ENCODE assay signal across 1 cellular context in genomic region chr18:6449213-6449612, GRCh38.
TF ChIP-seq lines count a peak whose summit lies in the region.

No MANE protein-coding gene starts in this region.

TF ChIP-seq in HepG2, 621 proteins besides CTCF, POLR2A, EP300 and RAD21 (continued from another document):
- TF ChIP-seq ZNF784 (CRISPR knock-in tag; IDR thresholded peaks at IDR 0.05; ENCODE audit: borderline replicate concordance) (no peak), HNRNPK (IDR thresholded peaks at IDR 0.05; ENCODE audit: low read depth, low read length, poor library complexity, severe bottlenecking) (no peak), GPN1 (CRISPR knock-in tag; IDR thresholded peaks at IDR 0.05; ENCODE audit: borderline replicate concordance) (no peak), ZNF12 (CRISPR knock-in tag; IDR thresholded peaks at IDR 0.05) (no peak), ATF5 (CRISPR knock-in tag; IDR thresholded peaks at IDR 0.05; ENCODE audit: low read depth) (no peak), ZKSCAN8 (CRISPR knock-in tag; IDR thresholded peaks at IDR 0.05; ENCODE audit: borderline replicate concordance) (no peak), FOXO1 (CRISPR knock-in tag; IDR thresholded peaks at IDR 0.05) (no peak), SMC3 (IDR thresholded peaks at IDR 0.05; ENCODE audit: low read length) (no peak), FOXK1 (CRISPR knock-in tag; IDR thresholded peaks at IDR 0.05; ENCODE audit: borderline replicate concordance, low read depth) (no peak), DR1 (CRISPR knock-in tag; IDR thresholded peaks at IDR 0.05) (no peak), ELF4 (CRISPR knock-in tag; IDR thresholded peaks at IDR 0.05; ENCODE audit: borderline replicate concordance) (no peak), ZNF790 (CRISPR knock-in tag; IDR thresholded peaks at IDR 0.05; ENCODE audit: borderline replicate concordance) (no peak), HBP1 (CRISPR knock-in tag; IDR thresholded peaks at IDR 0.05; ENCODE audit: low read depth) (no peak), SETDB1 (CRISPR knock-in tag; IDR thresholded peaks at IDR 0.05; ENCODE audit: borderline replicate concordance) (no peak)
